2 cellular contexts compared by ENCODE assay signal in the genomic region with DNA sequence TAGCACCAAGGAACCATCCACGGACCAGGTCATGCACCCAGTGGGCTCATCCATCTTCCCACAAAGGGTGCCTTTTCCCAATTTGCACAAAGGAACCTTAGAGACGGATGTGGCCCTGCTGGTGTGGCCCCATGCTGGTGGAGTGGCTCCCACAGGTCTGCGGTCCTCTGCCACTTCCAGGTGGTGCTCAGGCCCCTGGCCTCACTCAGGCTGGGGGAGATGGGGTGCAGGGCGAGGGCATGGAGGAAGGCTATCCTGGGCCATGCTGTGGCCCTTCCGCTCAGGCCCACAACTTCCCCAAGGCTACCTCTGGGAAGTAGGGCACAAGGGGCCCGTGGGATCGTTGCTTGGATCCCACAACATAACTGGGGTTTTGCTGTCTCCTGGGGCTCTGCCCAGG.
TF ChIP-seq lines count a peak whose summit lies in the region.

No MANE protein-coding gene starts in this region.

TF ChIP-seq in A549, 52 proteins besides CTCF, POLR2A, EP300 and RAD21:
- TF ChIP-seq HES2 (IDR thresholded peaks at IDR 0.05) (no peak), CEBPB (IDR thresholded peaks at IDR 0.05) (no peak), HOXA7 (CRISPR knock-in tag; IDR thresholded peaks at IDR 0.05) (no peak), FOSL2 (IDR thresholded peaks at IDR 0.05) (no peak), FOSL2 (CRISPR knock-in tag; IDR thresholded peaks at IDR 0.05) (no peak), CHD4 (IDR thresholded peaks at IDR 0.05; ENCODE audit: borderline replicate concordance) (no peak), E2F6 (IDR thresholded peaks at IDR 0.05; ENCODE audit: borderline replicate concordance, low read depth) (no peak), HDAC2 (IDR thresholded peaks at IDR 0.05) (no peak), ZNF302 (CRISPR knock-in tag; IDR thresholded peaks at IDR 0.05) (no peak), KDM1A (IDR thresholded peaks at IDR 0.05; ENCODE audit: low read depth) (no peak), JUNB (IDR thresholded peaks at IDR 0.05) (no peak), PBX3 (IDR thresholded peaks at IDR 0.05) (no peak)
- TF ChIP-seq, protein P1, sequence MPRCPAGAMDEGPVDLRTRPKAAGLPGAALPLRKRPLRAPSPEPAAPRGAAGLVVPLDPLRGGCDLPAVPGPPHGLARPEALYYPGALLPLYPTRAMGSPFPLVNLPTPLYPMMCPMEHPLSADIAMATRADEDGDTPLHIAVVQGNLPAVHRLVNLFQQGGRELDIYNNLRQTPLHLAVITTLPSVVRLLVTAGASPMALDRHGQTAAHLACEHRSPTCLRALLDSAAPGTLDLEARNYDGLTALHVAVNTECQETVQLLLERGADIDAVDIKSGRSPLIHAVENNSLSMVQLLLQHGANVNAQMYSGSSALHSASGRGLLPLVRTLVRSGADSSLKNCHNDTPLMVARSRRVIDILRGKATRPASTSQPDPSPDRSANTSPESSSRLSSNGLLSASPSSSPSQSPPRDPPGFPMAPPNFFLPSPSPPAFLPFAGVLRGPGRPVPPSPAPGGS (IDR thresholded peaks at IDR 0.05): no peak
TF ChIP-seq in A549: peak in this region for 0.

TF ChIP-seq in GM23338, 12 proteins besides CTCF, POLR2A, EP300 and RAD21:
- no peak for TF ChIP-seq NANOG (IDR thresholded peaks at IDR 0.05; ENCODE audit: borderline replicate concordance)
- no peak for TF ChIP-seq ZNF114 (CRISPR knock-in tag; IDR thresholded peaks at IDR 0.05)
- TF ChIP-seq ZNF462 (CRISPR knock-in tag; IDR thresholded peaks at IDR 0.05): no peak
- TF ChIP-seq POLR2AphosphoS5 (IDR thresholded peaks at IDR 0.05; ENCODE audit: low read depth): no peak
- TF ChIP-seq EZH2phosphoT487 (IDR thresholded peaks at IDR 0.05; ENCODE audit: unreplicated experiment): no peak
- no peak for TF ChIP-seq STAT1 (IDR thresholded peaks at IDR 0.05; ENCODE audit: unreplicated experiment)
- no peak for TF ChIP-seq JUNB (IDR thresholded peaks at IDR 0.05; ENCODE audit: unreplicated experiment)
- TF ChIP-seq ZNF331 (CRISPR knock-in tag; IDR thresholded peaks at IDR 0.05; ENCODE audit: low read depth): no peak
- no peak for TF ChIP-seq CREB1 (CRISPR knock-in tag; IDR thresholded peaks at IDR 0.05; ENCODE audit: low read depth)
- no peak for TF ChIP-seq REST (IDR thresholded peaks at IDR 0.05; ENCODE audit: unreplicated experiment)
- no peak for TF ChIP-seq EZH2 (IDR thresholded peaks at IDR 0.05; ENCODE audit: low read depth, unreplicated experiment)
- TF ChIP-seq ETS1 (IDR thresholded peaks at IDR 0.05): no peak
TF ChIP-seq in GM23338: peak in this region for 0.
